Comparison of ENCODE assay signal across 8 cellular contexts in the genomic region with DNA sequence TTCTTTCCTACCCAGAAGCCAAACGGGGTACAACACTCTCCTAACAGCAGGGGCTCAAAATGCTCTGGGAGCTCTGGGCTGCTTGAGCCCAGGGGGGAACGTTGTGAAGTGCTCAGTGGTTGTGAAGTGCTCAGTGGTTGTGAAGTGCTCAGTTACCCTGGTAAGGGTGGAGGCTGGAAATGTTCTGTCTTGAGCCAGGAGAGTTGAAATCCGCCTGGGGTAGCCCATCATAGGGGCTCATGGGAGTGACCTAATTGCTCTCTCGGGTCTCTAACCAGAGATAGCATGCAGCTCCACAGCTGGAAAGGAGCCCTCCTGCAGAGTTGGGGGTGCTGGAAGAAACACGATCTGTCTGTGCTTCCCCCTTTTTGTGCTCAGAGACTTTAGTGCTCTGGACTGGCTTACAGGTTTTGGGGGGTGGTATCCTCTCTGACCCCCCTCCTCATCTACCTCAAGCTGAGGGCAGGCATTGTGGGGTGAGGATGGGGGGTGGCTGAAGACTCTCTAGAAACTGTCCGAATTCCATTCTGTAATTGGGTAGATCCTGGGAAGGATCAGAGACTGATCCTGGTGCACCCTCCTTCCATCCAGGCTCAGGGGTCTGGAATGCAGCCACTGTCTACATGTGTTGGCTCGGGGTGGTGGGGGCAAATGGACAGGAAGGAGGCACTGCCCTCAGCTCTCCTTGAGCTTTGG. TPM values are rescaled to one million over a fixed set of nuclear protein-coding genes. Genes with fewer than 3 reads are reported as not detected.
DNase-seq lines count a peak whose midpoint lies in the region; ATAC-seq and TF ChIP-seq lines count a peak whose summit lies in the region.

No MANE protein-coding gene starts in this region.

- peaks cover 71% of the 10 kb centered on the region for H4K20me1 ChIP-seq in BLaER1
- no peaks in the 10 kb centered on the region for H4K20me1 ChIP-seq in OCI-LY7 (ENCODE audit: insufficient read depth, low read length)

- H3K9me3 Mint-ChIP-seq in endodermal cell = peaks cover 41% of the 10 kb centered on the region
- peaks cover 33% of the 10 kb centered on the region for H3K9me3 Mint-ChIP-seq in nephron progenitor cell

- H3K27me3 Mint-ChIP-seq in endodermal cell (ENCODE audit: insufficient read depth) (peaks cover 59% of the 10 kb centered on the region), nephron progenitor cell (ENCODE audit: low read depth, poor library complexity) (peaks cover 3% of the 10 kb centered on the region)

- intact Hi-C loops in OCI-LY7 (cut with micrococcal nuclease; ENCODE audit: unreplicated experiment) = no loop called here

- CTCF ChIA-PET in OCI-LY7 (lab: Charles Lee; ENCODE audit: unreplicated experiment) = no interaction called here

- H3K36me3 ChIP-seq in BLaER1 = no peaks in the 10 kb centered on the region
- H3K36me3 ChIP-seq in OCI-LY7 (ENCODE audit: insufficient read depth, low read length) = no peaks in the 10 kb centered on the region
- no peaks in the 10 kb centered on the region for H3K36me3 ChIP-seq in endodermal cell (ENCODE audit: control insufficient read depth, insufficient read depth, low read length)

- H3K27ac Mint-ChIP-seq in endodermal cell (no peak overlapping the region), nephron progenitor cell (peak overlapping the region; percentile 64)

- peaks cover 62% of the 10 kb centered on the region for H3K27me3 ChIP-seq in BLaER1
- H3K27me3 ChIP-seq in endodermal cell (ENCODE audit: control insufficient read depth, insufficient read depth, low read length, poor library complexity, severe bottlenecking) = peaks cover 29% of the 10 kb centered on the region

- no peaks in the 10 kb centered on the region for H3K79me2 ChIP-seq in OCI-LY7 (ENCODE audit: insufficient read depth, low read depth, low read length)

- H3K9me3 ChIP-seq in BLaER1 = no peaks in the 10 kb centered on the region
- H3K9me3 ChIP-seq in OCI-LY7 (ENCODE audit: low read length) = no peaks in the 10 kb centered on the region
- H3K9me3 ChIP-seq in endodermal cell (ENCODE audit: control insufficient read depth, low read length) = no peaks in the 10 kb centered on the region

- peak overlapping the region; percentile 83 for H3K4me2 ChIP-seq in BLaER1
- H3K4me2 ChIP-seq in OCI-LY7 (ENCODE audit: low read length) = peak overlapping the region; percentile 16; the same call in 1 of the 2 replicates

- H3K4me1 Mint-ChIP-seq in endodermal cell = peaks cover 13% of the 10 kb centered on the region
- peaks cover 59% of the 10 kb centered on the region for H3K4me1 Mint-ChIP-seq in nephron progenitor cell

- H3K27ac ChIP-seq in BLaER1 (0 out of 2 replicates have a peak overlapping the region, but pooled peaks have one; percentile 41), OCI-LY7 (ENCODE audit: low read depth, low read length, poor library complexity, severe bottlenecking) (no peak overlapping the region), endodermal cell (ENCODE audit: low read depth, low read length) (no peak overlapping the region)

- POLR2A ChIA-PET in OCI-LY7 (lab: Charles Lee) = no interaction called here

- H3K4me3 Mint-ChIP-seq in endodermal cell (peak overlapping the region; percentile 67), nephron progenitor cell (peak overlapping the region; percentile 96)

- H3K4me3 ChIP-seq in BLaER1 = peak overlapping the region; percentile 80
- H3K4me3 ChIP-seq in OCI-LY7 (ENCODE audit: low read depth, low read length, poor library complexity, severe bottlenecking) = no peak overlapping the region
- peak overlapping the region; percentile 56 for H3K4me3 ChIP-seq in endodermal cell (ENCODE audit: low read length)

- 0 to 14% methylated on average over 2 to 5 of the region's 7 CpGs for WGBS in endodermal cell (ENCODE audit: insufficient coverage in 1 of 2, insufficient read length in 1 of 2), 2 experiments

- H3K4me1 ChIP-seq in BLaER1 (peaks cover 58% of the 10 kb centered on the region), OCI-LY7 (ENCODE audit: insufficient read depth, low read length, poor library complexity, severe bottlenecking) (peaks cover 9% of the 10 kb centered on the region), endodermal cell (ENCODE audit: control insufficient read depth, insufficient read depth, low read length) (no peaks in the 10 kb centered on the region)

- DNase-seq in OCI-LY7 (ENCODE audit: low spot score) (no peak), endodermal cell (peak; percentile 47), nephron progenitor cell (no peak), NCI-H1417 (lab: John Stamatoyannopoulos, UW) (no peak), GDM1 (lab: John Stamatoyannopoulos, UW) (no peak)

- H3K9ac ChIP-seq in BLaER1 = peak overlapping the region; percentile 85
- H3K9ac ChIP-seq in endodermal cell (ENCODE audit: extremely low read depth, low read length, poor library complexity, severe bottlenecking) = no peak overlapping the region

- no peak for TF ChIP-seq CTCF in OCI-LY7 (conservative IDR thresholded peaks at IDR 0.05; ENCODE audit: low read length)
- TF ChIP-seq CTCF in endodermal cell (conservative IDR thresholded peaks at IDR 0.05) = no peak
- TF ChIP-seq CTCF in nephron progenitor cell (IDR thresholded peaks at IDR 0.05) = no peak

- H2AFZ ChIP-seq in OCI-LY7 (ENCODE audit: low read length) = no peak overlapping the region

- no peaks in the 10 kb centered on the region for H3K9me2 ChIP-seq in OCI-LY7 (ENCODE audit: insufficient read depth, low read length)

- no TSS peak for BruUV-seq in OCI-LY7 (replicated peaks; lab: Mats Ljungman, UMichigan)

- ATAC-seq in GM21529 (IDR thresholded peaks at IDR 0.05; ENCODE audit: unreplicated experiment) (no peak), HG03108 (IDR thresholded peaks at IDR 0.05; ENCODE audit: unreplicated experiment) (no peak)

- H3K36me3 Mint-ChIP-seq in endodermal cell (ENCODE audit: low read depth) (peaks cover 2% of the 10 kb centered on the region), nephron progenitor cell (ENCODE audit: low read depth) (no peaks in the 10 kb centered on the region)

RNA-seq across cellular contexts. Expression of a gene that starts 2.7 kb away (rescaled TPM):
- 1.8 and 2.0 TPM in 2 replicates for total RNA-seq in OCI-LY7 (2014; rRNA removed; shearing (Covaris generic))
- total RNA-seq in OCI-LY7 (2022) (1.5 and 1.9 TPM in 2 replicates), endodermal cell (10 to 100 TPM; 11.1 to 13.6 TPM)
- 71.6 TPM for polyA plus RNA-seq in endodermal cell (2013, experiment 1 of 2)
- 60.6 TPM for polyA plus RNA-seq in endodermal cell (2013, experiment 2 of 2)

Comparison
In these comparisons a context has a peak if more than half of its experiments do, and no peak if none do; other contexts are left out.
1. RNA of a gene that starts 2.7 kb away (total RNA-seq): 11.1 to 13.6 TPM in endodermal cell; 1.5 to 2.0 TPM in OCI-LY7; every median in the first group is over 4 times any median in the second.